ENCODE assay signal across 20 cellular contexts in genomic region chr2:70475266-70475665, GRCh38.
A peak's percentile ranks its signal among the peaks of the same experiment; 100 is the strongest.
DNase-seq lines count a peak whose midpoint lies in the region; ATAC-seq and TF ChIP-seq lines count a peak whose summit lies in the region.
"Had no signal": no experiment of that assay in that cellular context is flagged by ENCODE, and none has a peak within 500 bp of the region (broad histone marks: within the 10 kb centered on the region; RNA-seq: fewer than 3 reads in every experiment).

No MANE protein-coding gene starts in this region.

- H3K36me3 Mint-ChIP-seq in activated CD4-positive, alpha-beta T cell treated with anti-CD3 and anti-CD28 coated beads, Interleukin-2, amount 10 ng/mL, durations not matched to agents 7 days and 5 days (ENCODE audit: low read depth): no peaks in the 10 kb centered on the region
- H3K36me3 Mint-ChIP-seq in central memory CD8-positive, alpha-beta T cell (ENCODE audit: insufficient read depth): no peaks in the 10 kb centered on the region
- no peaks in the 10 kb centered on the region for H3K36me3 Mint-ChIP-seq in natural killer cell

- intact Hi-C loops in natural killer cell (cut with micrococcal nuclease): loop anchor here (2.0 kb wide), 1 partner anchor 26 kb away; no protein-coding TSS in a partner anchor
- intact Hi-C loops in A673 (cut with micrococcal nuclease; ENCODE audit: unreplicated experiment): no loop called here

- H3K36me3 ChIP-seq in A673 (ENCODE audit: insufficient read depth, low read length, poor library complexity, severe bottlenecking): no peaks in the 10 kb centered on the region
- H3K36me3 ChIP-seq: BE2C had no signal

- H3K27me3 Mint-ChIP-seq in activated CD4-positive, alpha-beta T cell treated with anti-CD3 and anti-CD28 coated beads, Interleukin-2, amount 10 ng/mL, durations not matched to agents 7 days and 5 days: peaks cover 13% of the 10 kb centered on the region
- H3K27me3 Mint-ChIP-seq in central memory CD8-positive, alpha-beta T cell: no peaks in the 10 kb centered on the region
- no peaks in the 10 kb centered on the region for H3K27me3 Mint-ChIP-seq in natural killer cell (ENCODE audit: low read depth in 2 of 2)

- TF ChIP-seq CTCF in natural killer cell (IDR thresholded peaks at IDR 0.05): no peak
- no peak for TF ChIP-seq CTCF in A673 (conservative IDR thresholded peaks at IDR 0.05; ENCODE audit: low read depth, low read length)

- H3K27me3 ChIP-seq in A673 (replicated peaks; ENCODE audit: insufficient read depth, low read depth, low read length, poor library complexity): peaks cover 60% of the 10 kb centered on the region
- H3K27me3 ChIP-seq: BE2C had no signal

- no peak for DNase-seq in activated CD4-positive, alpha-beta T cell treated with anti-CD3 and anti-CD28 coated beads, Interleukin-2, amount 10 ng/mL, durations not matched to agents 7 days and 5 days
- no peak for DNase-seq in activated CD4-positive, alpha-beta T cell treated with anti-CD3 and anti-CD28 coated beads for 48 hours
- DNase-seq in Kasumi-1 (lab: John Stamatoyannopoulos, UW): peak; percentile 31 to 53
- no peak for DNase-seq in central memory CD8-positive, alpha-beta T cell (ENCODE audit: low spot score in 2 of 2)
- DNase-seq in natural killer cell: peak; percentile 28
- no peak for DNase-seq in CD1c-positive myeloid dendritic cell (ENCODE audit: extremely low spot score)
- no peak for DNase-seq in A673 (ENCODE audit: low spot score)
- no peak for DNase-seq in stimulated activated naive CD4-positive, alpha-beta T cell treated with Interleukin-2 at 50 U/mL for 16 hours (lab: John Stamatoyannopoulos, UW)
- DNase-seq: activated CD4-positive, alpha-beta T cell treated with anti-CD3 and anti-CD28 coated beads, Interleukin-2, amount 10 ng/mL, durations not matched to agents 24 days and 14 days; activated naive CD4-positive, alpha-beta T cell; BE2C; DMS 273 treated with DMSO at 0.1 percent for 48 hours; hippocampal formation; NCI-H1092 treated with DMSO at 0.1 percent for 48 hours; NCI-H2081 treated with DMSO at 0.1 percent for 48 hours; NCI-H510A treated with DMSO at 0.1 percent for 48 hours; stimulated activated CD4-positive, alpha-beta T cell treated with anti-CD3 and anti-CD28 coated beads, Interleukin-1b, Interleukin-23, amount 100 ng/mL, for 48 hours had no signal

- CTCF ChIA-PET in activated CD4-positive, alpha-beta T cell treated with anti-CD3 and anti-CD28 coated beads, Interleukin-2, amount 10 ng/mL, durations not matched to agents 7 days and 5 days (lab: Charles Lee): interaction anchor here (0.8 kb wide), 1 partner anchor 20 kb away, joined by 3 read pairs; no protein-coding TSS in a partner anchor
- CTCF ChIA-PET in A673 (lab: Charles Lee): no interaction called here

- H3K4me3 Mint-ChIP-seq in activated CD4-positive, alpha-beta T cell treated with anti-CD3 and anti-CD28 coated beads, Interleukin-2, amount 10 ng/mL, durations not matched to agents 7 days and 5 days: no peak overlapping the region
- no peak overlapping the region for H3K4me3 Mint-ChIP-seq in central memory CD8-positive, alpha-beta T cell
- H3K4me3 Mint-ChIP-seq in natural killer cell: peak overlapping the region; percentile 54
- H3K4me3 Mint-ChIP-seq: activated CD4-positive, alpha-beta T cell treated with anti-CD3 and anti-CD28 coated beads, Interleukin-2, amount 10 ng/mL, durations not matched to agents 24 days and 14 days had no signal

- POLR2A ChIA-PET in activated CD4-positive, alpha-beta T cell treated with anti-CD3 and anti-CD28 coated beads, Interleukin-2, amount 10 ng/mL, durations not matched to agents 7 days and 5 days (lab: Charles Lee): no interaction called here
- POLR2A ChIA-PET in A673 (lab: Charles Lee; ENCODE audit: low non-redundant PET): no interaction called here

- peaks cover 14% of the 10 kb centered on the region for H3K4me1 ChIP-seq in A673 (ENCODE audit: insufficient read depth, low read length, poor library complexity, severe bottlenecking)
- H3K4me1 ChIP-seq: BE2C had no signal

- H3K4me3 ChIP-seq in A673 (ENCODE audit: low read depth, low read length, poor library complexity, severe bottlenecking): no peak overlapping the region

- no peaks in the 10 kb centered on the region for H3K9me3 ChIP-seq in A673 (ENCODE audit: low read depth, low read length, poor library complexity, severe bottlenecking)
- H3K9me3 ChIP-seq: BE2C had no signal

- H3K9me3 Mint-ChIP-seq in activated CD4-positive, alpha-beta T cell treated with anti-CD3 and anti-CD28 coated beads, Interleukin-2, amount 10 ng/mL, durations not matched to agents 7 days and 5 days: no peaks in the 10 kb centered on the region
- H3K9me3 Mint-ChIP-seq in central memory CD8-positive, alpha-beta T cell: no peaks in the 10 kb centered on the region
- no peaks in the 10 kb centered on the region for H3K9me3 Mint-ChIP-seq in natural killer cell
- H3K9me3 Mint-ChIP-seq: activated CD4-positive, alpha-beta T cell treated with anti-CD3 and anti-CD28 coated beads, Interleukin-2, amount 10 ng/mL, durations not matched to agents 24 days and 14 days had no signal

- peak; percentile 65 for ATAC-seq in central memory CD8-positive, alpha-beta T cell (replicated peaks; ENCODE audit: extremely low read depth, poor library complexity, severe bottlenecking)
- peak; percentile 77 to 84 (median 80) for ATAC-seq in natural killer cell
- ATAC-seq: Right ventricle myocardium inferior had no signal

- no TSS peak for BruUV-seq in A673 (replicated peaks; lab: Mats Ljungman, UMichigan)

- peak overlapping the region; percentile 41 for H3K27ac Mint-ChIP-seq in activated CD4-positive, alpha-beta T cell treated with anti-CD3 and anti-CD28 coated beads, Interleukin-2, amount 10 ng/mL, durations not matched to agents 7 days and 5 days
- H3K27ac Mint-ChIP-seq in central memory CD8-positive, alpha-beta T cell (ENCODE audit: low read depth): no peak overlapping the region
- peak overlapping the region; percentile 81 to 84 for H3K27ac Mint-ChIP-seq in natural killer cell
- H3K27ac Mint-ChIP-seq: activated CD4-positive, alpha-beta T cell treated with anti-CD3 and anti-CD28 coated beads, Interleukin-2, amount 10 ng/mL, durations not matched to agents 24 days and 14 days had no signal

- H3K4me1 Mint-ChIP-seq in activated CD4-positive, alpha-beta T cell treated with anti-CD3 and anti-CD28 coated beads, Interleukin-2, amount 10 ng/mL, durations not matched to agents 7 days and 5 days: peaks cover 29% of the 10 kb centered on the region
- peaks cover 6% of the 10 kb centered on the region for H3K4me1 Mint-ChIP-seq in central memory CD8-positive, alpha-beta T cell
- H3K4me1 Mint-ChIP-seq in natural killer cell: peaks cover 58 to 60% of the 10 kb centered on the region in 2 donors

- no peak overlapping the region for H3K27ac ChIP-seq in A673 (ENCODE audit: low read depth, low read length, poor library complexity, severe bottlenecking)
- H3K27ac ChIP-seq: 22Rv1, KMS-11 had no signal

Comparison
In these comparisons a context has a peak if more than half of its experiments do, and no peak if none do; other contexts are left out.
1. DNase-seq: peak in Kasumi-1 (2 of 2) and natural killer cell (single experiment); none in activated CD4-positive, alpha-beta T cell treated with anti-CD3 and anti-CD28 coated beads, Interleukin-2, amount 10 ng/mL, durations not matched to agents 7 days and 5 days (single experiment), activated CD4-positive, alpha-beta T cell treated with anti-CD3 and anti-CD28 coated beads for 48 hours (single experiment), central memory CD8-positive, alpha-beta T cell (0 of 2), CD1c-positive myeloid dendritic cell (single experiment), A673 (single experiment) and stimulated activated naive CD4-positive, alpha-beta T cell treated with Interleukin-2 at 50 U/mL for 16 hours (single experiment).